Comparison of ENCODE assay signal across 1 cellular context in the genomic region with DNA sequence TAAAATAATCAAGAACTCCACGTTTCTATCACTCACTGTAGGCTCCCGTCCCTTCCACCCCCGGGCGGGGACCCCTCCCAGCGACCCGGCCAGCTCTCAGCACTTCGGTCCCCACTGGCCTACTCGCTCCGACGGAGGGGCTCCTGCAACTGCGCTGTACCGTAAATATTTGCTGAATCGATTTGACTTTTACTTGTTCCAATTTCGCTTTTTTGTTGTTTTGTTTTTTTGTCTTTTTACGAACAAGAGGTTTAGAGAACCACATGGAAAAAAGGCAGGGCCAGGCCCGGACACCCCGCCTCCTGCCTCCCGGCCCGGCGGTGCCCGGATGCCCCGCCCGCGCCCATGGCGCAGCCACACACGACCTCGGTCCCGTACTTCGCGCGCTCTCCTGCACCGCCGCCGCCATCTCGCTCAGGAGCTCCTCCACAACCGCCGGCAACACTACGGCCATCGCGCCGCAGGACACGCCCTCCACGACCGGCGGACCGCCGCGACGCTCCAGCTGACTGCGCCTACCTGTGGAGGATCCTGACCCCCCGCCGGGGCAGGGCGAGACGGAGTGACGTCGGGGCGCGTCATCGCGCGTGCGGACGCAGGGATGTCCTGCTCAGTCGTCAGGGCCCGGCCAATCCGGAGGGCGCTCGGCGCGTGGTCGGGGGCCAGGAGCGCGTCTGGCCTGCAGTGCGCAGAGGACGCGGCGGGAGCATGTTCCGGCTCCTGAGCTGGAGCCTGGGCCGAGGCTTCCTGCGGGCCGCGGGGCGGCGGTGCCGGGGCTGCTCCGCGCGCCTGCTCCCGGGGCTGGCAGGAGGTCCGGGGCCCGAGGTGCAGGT.
TF ChIP-seq lines count a peak whose summit lies in the region.

A gene with protein sequence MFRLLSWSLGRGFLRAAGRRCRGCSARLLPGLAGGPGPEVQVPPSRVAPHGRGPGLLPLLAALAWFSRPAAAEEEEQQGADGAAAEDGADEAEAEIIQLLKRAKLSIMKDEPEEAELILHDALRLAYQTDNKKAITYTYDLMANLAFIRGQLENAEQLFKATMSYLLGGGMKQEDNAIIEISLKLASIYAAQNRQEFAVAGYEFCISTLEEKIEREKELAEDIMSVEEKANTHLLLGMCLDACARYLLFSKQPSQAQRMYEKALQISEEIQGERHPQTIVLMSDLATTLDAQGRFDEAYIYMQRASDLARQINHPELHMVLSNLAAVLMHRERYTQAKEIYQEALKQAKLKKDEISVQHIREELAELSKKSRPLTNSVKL (plus strand): TSS at position 684 of the 833 bp plus-strand sequence. CDS start 25 bp downstream, at position 709.
A gene with protein sequence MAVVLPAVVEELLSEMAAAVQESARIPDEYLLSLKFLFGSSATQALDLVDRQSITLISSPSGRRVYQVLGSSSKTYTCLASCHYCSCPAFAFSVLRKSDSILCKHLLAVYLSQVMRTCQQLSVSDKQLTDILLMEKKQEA (minus strand): TSS at position 564 of the 833 bp plus-strand sequence. CDS start 110 bp downstream, at position 454.

TF ChIP-seq in SK-N-SH, 30 proteins besides CTCF, POLR2A, EP300 and RAD21 (continued from another document):
- TF ChIP-seq FOSL2 (IDR thresholded peaks at IDR 0.05; ENCODE audit: borderline replicate concordance, low read depth) (0 out of 2 replicates have a peak, but pooled peaks have one; percentile 8), NFIC (IDR thresholded peaks at IDR 0.05; ENCODE audit: borderline replicate concordance) (no peak), RCOR1 (IDR thresholded peaks at IDR 0.05; ENCODE audit: low read length) (no peak), FOXJ3 (CRISPR knock-in tag; IDR thresholded peaks at IDR 0.05) (peak; percentile 64; the same call in 1 of the 2 replicates), SMC3 (IDR thresholded peaks at IDR 0.05; ENCODE audit: low read depth, low read length) (no peak; the same call in 1 of the 2 replicates), IRF3 (IDR thresholded peaks at IDR 0.05; ENCODE audit: low read depth, low read length) (0 out of 2 replicates have a peak, but pooled peaks have one; percentile 7), YY1 (IDR thresholded peaks at IDR 0.05; ENCODE audit: low read depth) (peak; percentile 84), PBX3 (IDR thresholded peaks at IDR 0.05) (peak; percentile 32; the same call in 1 of the 2 replicates), SIN3A (IDR thresholded peaks at IDR 0.05; ENCODE audit: borderline replicate concordance, low read depth, low read length) (peak; percentile 70; the same call in 1 of the 2 replicates), MXI1 (IDR thresholded peaks at IDR 0.05; ENCODE audit: low read depth, low read length) (peak; percentile 86; the same call in 1 of the 2 replicates), GATA2 (CRISPR knock-in tag; IDR thresholded peaks at IDR 0.05) (no peak), JUND (IDR thresholded peaks at IDR 0.05) (no peak), POLR2AphosphoS5 (IDR thresholded peaks at IDR 0.05; ENCODE audit: low read depth, low read length) (peak; percentile 89), CHD2 (IDR thresholded peaks at IDR 0.05; ENCODE audit: low read length, partially characterized antibody) (no peak), TCF12 (IDR thresholded peaks at IDR 0.05) (no peak), RXRA (IDR thresholded peaks at IDR 0.05; ENCODE audit: borderline replicate concordance, low read depth) (no peak), MEF2A (IDR thresholded peaks at IDR 0.05; ENCODE audit: borderline replicate concordance, low read depth) (no peak), FOXM1 (IDR thresholded peaks at IDR 0.05; ENCODE audit: low read depth) (no peak), TAF1 (IDR thresholded peaks at IDR 0.05; ENCODE audit: borderline replicate concordance, low read depth, low read length) (peak; percentile 99), NRF1 (IDR thresholded peaks at IDR 0.05; ENCODE audit: low read depth, low read length) (peak; percentile 38; the same call in 1 of the 2 replicates), RFX5 (IDR thresholded peaks at IDR 0.05; ENCODE audit: low read length) (no peak; the same call in 1 of the 2 replicates), GABPA (IDR thresholded peaks at IDR 0.05; ENCODE audit: low read depth) (no peak; the same call in 1 of the 2 replicates), ELF1 (IDR thresholded peaks at IDR 0.05) (no peak), TEAD4 (IDR thresholded peaks at IDR 0.05; ENCODE audit: borderline replicate concordance, insufficient read depth) (no peak)
- TF ChIP-seq, protein P1, sequence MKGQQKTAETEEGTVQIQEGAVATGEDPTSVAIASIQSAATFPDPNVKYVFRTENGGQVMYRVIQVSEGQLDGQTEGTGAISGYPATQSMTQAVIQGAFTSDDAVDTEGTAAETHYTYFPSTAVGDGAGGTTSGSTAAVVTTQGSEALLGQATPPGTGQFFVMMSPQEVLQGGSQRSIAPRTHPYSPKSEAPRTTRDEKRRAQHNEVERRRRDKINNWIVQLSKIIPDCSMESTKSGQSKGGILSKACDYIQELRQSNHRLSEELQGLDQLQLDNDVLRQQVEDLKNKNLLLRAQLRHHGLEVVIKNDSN (IDR thresholded peaks at IDR 0.05; ENCODE audit: borderline replicate concordance, low read depth) = peak; percentile 70; the same call in 1 of the 2 replicates
- TF ChIP-seq, protein P2, sequence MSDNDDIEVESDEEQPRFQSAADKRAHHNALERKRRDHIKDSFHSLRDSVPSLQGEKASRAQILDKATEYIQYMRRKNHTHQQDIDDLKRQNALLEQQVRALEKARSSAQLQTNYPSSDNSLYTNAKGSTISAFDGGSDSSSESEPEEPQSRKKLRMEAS (IDR thresholded peaks at IDR 0.05; ENCODE audit: low read depth) = peak; percentile 76
